In genomic region chr19:42529248-42529764, GRCh38 we compare ENCODE assay signal across 8 cellular contexts. TPM values are rescaled to one million over a fixed set of nuclear protein-coding genes. Genes with fewer than 3 reads are reported as not detected.
A peak's percentile ranks its signal among the peaks of the same experiment; 100 is the strongest.
DNase-seq lines count a peak whose midpoint lies in the region; ATAC-seq and TF ChIP-seq lines count a peak whose summit lies in the region.

No MANE protein-coding gene starts in this region.

- H3K27ac Mint-ChIP-seq in HFFc6 = no peak overlapping the region

- H3K4me1 Mint-ChIP-seq in HFFc6 (ENCODE audit: low read depth) = peaks cover 7% of the 10 kb centered on the region

- H3K36me3 Mint-ChIP-seq in HFFc6 (ENCODE audit: low read depth) = no peaks in the 10 kb centered on the region

- 41% methylated on average over 3 of the region's 3 CpGs; no CpG with 5 or more reads in 1 of the 2 donors for WGBS in transverse colon (ENCODE audit: low coverage in 1 of 2), 2 donors

- H3K27ac ChIP-seq in transverse colon = peak overlapping the region; percentile 78 to 88 (median 85)

- peak overlapping the region in 2 of 4 donors; percentile 21 to 53 for H3K4me3 ChIP-seq in transverse colon

- no peak overlapping the region for H3K4me3 Mint-ChIP-seq in HFFc6

- TF ChIP-seq EP300 in transverse colon (IDR thresholded peaks at IDR 0.05; ENCODE audit: low read depth) = no peak

- in situ Hi-C loops in transverse colon (cut with MboI; ENCODE audit: low pct_ligation_motif_present in 1 of 4, low pct_unique_long_range_greater_than_20kb in 1 of 4, low sequenced_read_pairs in 3 of 4) = loop anchor here in 3 of 4 donors (5.0 to 10.0 kb wide), 2 partner anchors 75 to 77 kb away; no protein-coding TSS in a partner anchor

- peaks cover 6 to 17% (median 10%) of the 10 kb centered on the region in 4 donors for H3K4me1 ChIP-seq in transverse colon

- TF ChIP-seq CTCF in HFFc6 (IDR thresholded peaks at IDR 0.05) = peak; percentile 94
- peak; percentile 82 to 97 (median 92) for TF ChIP-seq CTCF in transverse colon (IDR thresholded peaks at IDR 0.05)

- H3K27me3 ChIP-seq in transverse colon = no peaks in the 10 kb centered on the region

- H3K9me3 Mint-ChIP-seq in HFFc6 = no peaks in the 10 kb centered on the region

- TF ChIP-seq POLR2A in transverse colon (IDR thresholded peaks at IDR 0.05) = no peak

- intact Hi-C loops in transverse colon (cut with DNase I; ENCODE audit: low total_unique reads) = loop anchor here (1.0 kb wide), 1 partner anchor 79 kb away; no protein-coding TSS in a partner anchor

- no peaks in the 10 kb centered on the region for H3K36me3 ChIP-seq in transverse colon

- peaks cover 17% of the 10 kb centered on the region for H3K27me3 Mint-ChIP-seq in HFFc6 (ENCODE audit: insufficient read depth)

- no peak for ATAC-seq in GM21360 (IDR thresholded peaks at IDR 0.05; ENCODE audit: unreplicated experiment)

- H3K9me3 ChIP-seq in transverse colon = no peaks in the 10 kb centered on the region

- DNase-seq in COLO829 (ENCODE audit: low spot score) (peak; percentile 67), HFFc6 (no peak), RPMI7951 (ENCODE audit: low read depth) (peak; percentile 38), glomerular visceral epithelial cell (ENCODE audit: extremely low spot score) (peak; percentile 53), pons (ENCODE audit: low spot score) (peak; percentile 82), transverse colon (peak; percentile 83)
- peak; percentile 71 for DNase-seq in activated naive CD4-positive, alpha-beta T cell treated with Interleukin-2 at 50 U/mL for 16 hours

RNA-seq across cellular contexts. Expression of gene CEACAM1, which starts 1.0 kb away (rescaled TPM):
- not detected for total RNA-seq in HFFc6 (2021; fragmentation: NEBNext Ultra II Directional; extraction: Animal tissue kit (Norgen Biotek cat#: 25700))
- 0.12 and 0.20 TPM in 2 replicates for total RNA-seq in RPMI7951 (2014; rRNA removed; shearing (Covaris generic))
- total RNA-seq in transverse colon = 100 to 1,000 TPM in 3 of 4 donors, 10 to 100 TPM in 1; 38.6 to 835 (median 564) TPM

Comparison
In these comparisons a context has a peak if more than half of its experiments do, and no peak if none do; other contexts are left out.
1. RNA of gene CEACAM1, which starts 1.0 kb away (total RNA-seq): 38.6 to 835 TPM in transverse colon; 0.12 to 0.20 TPM in RPMI7951 and not detected in HFFc6; every median in the first group is over 10 times any median in the second.